8 cellular contexts compared by ENCODE assay signal in the genomic region with DNA sequence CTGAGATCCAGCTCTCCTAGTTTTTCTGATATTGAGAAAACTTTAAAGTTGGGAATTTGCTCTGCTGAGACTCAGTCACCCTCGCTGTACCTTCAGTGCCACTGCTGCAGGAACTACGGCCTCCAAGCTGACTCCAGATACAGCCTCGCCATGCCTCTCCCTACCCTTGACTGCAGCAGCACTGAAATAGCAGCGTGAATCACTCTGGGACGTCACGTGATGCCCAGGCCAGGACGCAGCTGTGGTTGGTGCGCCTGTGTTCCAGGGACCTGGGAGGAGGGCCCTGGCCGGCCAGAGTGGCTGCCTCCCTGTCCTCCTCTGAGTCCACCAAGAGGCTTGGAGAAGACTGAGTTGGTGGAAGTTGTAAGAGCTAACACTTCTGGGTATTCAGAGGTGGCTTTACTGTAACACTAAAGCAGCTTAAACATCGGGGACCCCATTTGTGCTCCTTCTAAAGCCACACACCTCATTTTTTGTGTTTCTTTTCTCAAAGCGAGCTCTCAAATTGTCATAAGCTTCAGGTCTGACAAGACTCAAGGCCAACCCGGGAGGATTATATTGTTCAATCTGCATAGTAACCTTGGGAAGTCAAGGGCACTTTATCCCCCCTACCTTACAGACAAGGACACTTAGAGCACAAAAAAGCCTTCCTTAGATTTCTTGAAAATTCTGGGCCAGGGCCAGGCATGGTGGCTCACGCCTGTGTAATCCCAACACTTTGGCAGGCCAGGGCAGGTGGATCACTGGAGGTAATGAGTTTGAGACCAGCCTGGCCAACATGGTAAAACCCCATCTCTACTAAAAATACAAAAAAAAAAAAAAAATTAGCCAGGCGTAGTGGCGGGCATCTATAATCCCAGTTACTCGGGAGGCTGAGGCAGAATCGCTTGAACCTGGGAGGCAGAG. TPM values are rescaled to one million over a fixed set of nuclear protein-coding genes. Genes with fewer than 3 reads are reported as not detected.
DNase-seq lines count a peak whose midpoint lies in the region; ATAC-seq and TF ChIP-seq lines count a peak whose summit lies in the region.

No MANE protein-coding gene starts in this region.

- 35 to 70% methylated on average over 14 to 17 of the region's 17 CpGs for WGBS in testis, 2 donors

- CTCF ChIA-PET in activated CD4-positive, alpha-beta memory T cell treated with anti-CD3 and anti-CD28 coated beads, Interleukin-2, amount 10 ng/mL, durations not matched to agents 7 days and 5 days (lab: Charles Lee): interaction anchor here (0.6 to 1.4 kb wide), 6 partner anchors 22 to 392 kb away, joined by 3 to 5 read pairs (median 4); partner anchors contain the start of gene FERMT3

- peak; percentile 91 for DNase-seq in A172 (ENCODE audit: low spot score)
- DNase-seq in GM12865 (ENCODE audit: low read depth): peak; percentile 64
- peak; percentile 78 for DNase-seq in NCI-H226
- DNase-seq in activated CD4-positive, alpha-beta memory T cell treated with anti-CD3 and anti-CD28 coated beads, Interleukin-2, amount 10 ng/mL, durations not matched to agents 7 days and 5 days: peak; percentile 61
- DNase-seq in erythroblast (lab: John Stamatoyannopoulos, UW): peak; percentile 84 to 90
- DNase-seq in middle frontal gyrus (ENCODE audit: extremely low spot score, low spot score): peak; percentile 82
- DNase-seq in testis: peak; percentile 97

- H3K9me3 ChIP-seq in testis: no peaks in the 10 kb centered on the region

- H3K27ac ChIP-seq in testis: peak overlapping the region; percentile 67 to 79

- peaks cover 3% of the 10 kb centered on the region for H3K9me3 Mint-ChIP-seq in activated CD4-positive, alpha-beta memory T cell treated with anti-CD3 and anti-CD28 coated beads, Interleukin-2, amount 10 ng/mL, durations not matched to agents 7 days and 5 days

- no peaks in the 10 kb centered on the region for H3K27me3 Mint-ChIP-seq in activated CD4-positive, alpha-beta memory T cell treated with anti-CD3 and anti-CD28 coated beads, Interleukin-2, amount 10 ng/mL, durations not matched to agents 7 days and 5 days

- peaks cover 36% of the 10 kb centered on the region for H3K4me1 ChIP-seq in testis

- intact Hi-C loops in testis (cut with DNase I; ENCODE audit: low total_unique reads): no loop called here

- no peak overlapping the region for H3K4me3 ChIP-seq in GM12865 (ENCODE audit: low read depth, low read length)
- H3K4me3 ChIP-seq in testis: no peak overlapping the region

- TF ChIP-seq CTCF in GM12865 (IDR thresholded peaks at IDR 0.05; ENCODE audit: insufficient read depth, low read depth, low read length, missing control alignments) (no peak), testis (IDR thresholded peaks at IDR 0.05) (no peak)

- H3K4me3 Mint-ChIP-seq in activated CD4-positive, alpha-beta memory T cell treated with anti-CD3 and anti-CD28 coated beads, Interleukin-2, amount 10 ng/mL, durations not matched to agents 7 days and 5 days: no peak overlapping the region

- ATAC-seq in GM21390 (IDR thresholded peaks at IDR 0.05; ENCODE audit: unreplicated experiment): no peak

- H3K27ac Mint-ChIP-seq in activated CD4-positive, alpha-beta memory T cell treated with anti-CD3 and anti-CD28 coated beads, Interleukin-2, amount 10 ng/mL, durations not matched to agents 7 days and 5 days: no peak overlapping the region

- no peaks in the 10 kb centered on the region for H3K27me3 ChIP-seq in testis

- peaks cover 54% of the 10 kb centered on the region for H3K4me1 Mint-ChIP-seq in activated CD4-positive, alpha-beta memory T cell treated with anti-CD3 and anti-CD28 coated beads, Interleukin-2, amount 10 ng/mL, durations not matched to agents 7 days and 5 days

- POLR2A ChIA-PET in activated CD4-positive, alpha-beta memory T cell treated with anti-CD3 and anti-CD28 coated beads, Interleukin-2, amount 10 ng/mL, durations not matched to agents 7 days and 5 days (lab: Charles Lee): interaction anchor here (0.9 to 2.4 kb wide), 3 partner anchors 15 to 25 kb away, joined by 3 to 13 read pairs (median 6); partner anchors contain the start of gene FERMT3

- no peaks in the 10 kb centered on the region for H3K36me3 ChIP-seq in testis (ENCODE audit: low read depth, missing control alignments)

- H3K36me3 Mint-ChIP-seq in activated CD4-positive, alpha-beta memory T cell treated with anti-CD3 and anti-CD28 coated beads, Interleukin-2, amount 10 ng/mL, durations not matched to agents 7 days and 5 days (ENCODE audit: low read depth): peaks cover 10% of the 10 kb centered on the region

- TF ChIP-seq POLR2A in erythroblast (IDR thresholded peaks at IDR 0.05; ENCODE audit: low read length) (peak; percentile 64), testis (IDR thresholded peaks at IDR 0.05) (peak; percentile 71)

RNA-seq across cellular contexts. Expression of gene STIP1, which starts 4.2 kb away (rescaled TPM):
- total RNA-seq in A172 (2014; rRNA removed; shearing (Covaris generic)): 424 and 474 TPM in 2 replicates
- 100 to 1,000 TPM; 258 to 269 TPM for total RNA-seq in activated CD4-positive, alpha-beta memory T cell treated with anti-CD3 and anti-CD28 coated beads, Interleukin-2, amount 10 ng/mL, durations not matched to agents 7 days and 5 days
- total RNA-seq in testis: 100 to 1,000 TPM; 221 to 247 TPM
- polyA plus RNA-seq in testis (ENCODE audit: insufficient read depth, low read depth, low replicate concordance): 267 TPM

RNA-seq across cellular contexts. Expression of gene MACROD1, which starts 15.8 kb away (rescaled TPM):
- total RNA-seq in A172 (2014; rRNA removed; shearing (Covaris generic)): 2.9 and 6.3 TPM in 2 replicates
- total RNA-seq in activated CD4-positive, alpha-beta memory T cell treated with anti-CD3 and anti-CD28 coated beads, Interleukin-2, amount 10 ng/mL, durations not matched to agents 7 days and 5 days: 1 to 10 TPM; 8.8 to 9.1 TPM
- 10 to 100 TPM; 13.3 to 15.3 TPM for total RNA-seq in testis
- polyA plus RNA-seq in testis (ENCODE audit: insufficient read depth, low read depth, low replicate concordance): 14.1 TPM

RNA-seq across cellular contexts. Expression of gene FERMT3, which starts 24.8 kb away (rescaled TPM):
- total RNA-seq in A172 (2014; rRNA removed; shearing (Covaris generic)): 15.1 and 18.7 TPM in 2 replicates
- 100 to 1,000 TPM; 195 to 199 TPM for total RNA-seq in activated CD4-positive, alpha-beta memory T cell treated with anti-CD3 and anti-CD28 coated beads, Interleukin-2, amount 10 ng/mL, durations not matched to agents 7 days and 5 days
- total RNA-seq in testis: 1 to 10 TPM; 7.2 to 8.2 TPM
- polyA plus RNA-seq in testis (ENCODE audit: insufficient read depth, low read depth, low replicate concordance): 10.9 TPM

RNA-seq across cellular contexts. Expression of gene TRPT1, which starts 44.2 kb away (rescaled TPM):
- 33.8 and 47.3 TPM in 2 replicates for total RNA-seq in A172 (2014; rRNA removed; shearing (Covaris generic))
- total RNA-seq in activated CD4-positive, alpha-beta memory T cell treated with anti-CD3 and anti-CD28 coated beads, Interleukin-2, amount 10 ng/mL, durations not matched to agents 7 days and 5 days: 10 to 100 TPM; 34.7 to 35.3 TPM
- 10 to 100 TPM; 56.5 to 65.4 TPM for total RNA-seq in testis
- polyA plus RNA-seq in testis (ENCODE audit: insufficient read depth, low read depth, low replicate concordance): 93.7 TPM

RNA-seq across cellular contexts. Expression of gene NUDT22, which starts 44.3 kb away (rescaled TPM):
- 49.3 and 71.5 TPM in 2 replicates for total RNA-seq in A172 (2014; rRNA removed; shearing (Covaris generic))
- 10 to 100 TPM; 84.8 to 90.6 TPM for total RNA-seq in activated CD4-positive, alpha-beta memory T cell treated with anti-CD3 and anti-CD28 coated beads, Interleukin-2, amount 10 ng/mL, durations not matched to agents 7 days and 5 days
- total RNA-seq in testis: 10 to 100 TPM; 50.9 to 52.7 TPM
- 19.0 TPM for polyA plus RNA-seq in testis (ENCODE audit: insufficient read depth, low read depth, low replicate concordance)
